ENCODE assay signal across 9 cellular contexts in genomic region chr2:98911376-98912154, GRCh38. TPM values are rescaled to one million over a fixed set of nuclear protein-coding genes. Genes with fewer than 3 reads are reported as not detected.
DNase-seq lines count a peak whose midpoint lies in the region; ATAC-seq, FAIRE-seq and TF ChIP-seq lines count a peak whose summit lies in the region.
"Had no signal": no experiment of that assay in that cellular context is flagged by ENCODE, and none has a peak within 500 bp of the region (broad histone marks: within the 10 kb centered on the region; RNA-seq: fewer than 3 reads in every experiment).

No MANE protein-coding gene starts in this region.

- 0 out of 2 replicates have a peak overlapping the region, but pooled peaks have one; percentile 24 for H2AK5ac ChIP-seq in H1 (ENCODE audit: low read depth, low read length)

- no peak overlapping the region for H4K91ac ChIP-seq in H1 (replicated peaks; ENCODE audit: insufficient read length, low read length)

- H3K14ac ChIP-seq in H1 (ENCODE audit: insufficient read length) = no peak overlapping the region

- peak; percentile 23 for DNase-seq in G401 (ENCODE audit: low spot score)
- no peak for DNase-seq in RWPE2 (ENCODE audit: low spot score)
- peak in 1 of 2 experiments; percentile 33 for DNase-seq in H1 (ENCODE audit: low read depth in 1 of 2, low spot score in 2 of 2)
- peak; percentile 55 for DNase-seq in posterior vena cava (ENCODE audit: low spot score)
- DNase-seq in NCI-H526 treated with DMSO at 0.1 percent for 48 hours (lab: John Stamatoyannopoulos, UW) = no peak
- no peak for DNase-seq in OCI-M1 (lab: John Stamatoyannopoulos, UW)
- no peak for DNase-seq in HFFc6
- DNase-seq: activated T-cell treated with anti-CD3 and anti-CD28 coated beads, Interleukin-2, amount 50 U/mL, for 4 hours had no signal

- no peak overlapping the region for H4K5ac ChIP-seq in H1 (ENCODE audit: insufficient read length, low read depth, low read length)

- no peaks in the 10 kb centered on the region for H3K27me3 ChIP-seq in RWPE2 (ENCODE audit: insufficient read depth, poor library complexity, severe bottlenecking)
- no peaks in the 10 kb centered on the region; a peak in 1 of 7 replicates for H3K27me3 ChIP-seq in H1 (replicated peaks in 1 of 4; ENCODE audit: control insufficient read depth in 3 of 4, extremely low read depth in 1 of 4, insufficient read depth in 3 of 4, low read length in 3 of 4)

- no peak overlapping the region for H3K9ac ChIP-seq in H1 (replicated peaks in 1 of 4; ENCODE audit: extremely low read depth in 1 of 4, low read depth in 3 of 4, low read length in 3 of 4)

- H3K79me2 ChIP-seq in H1 (ENCODE audit: control insufficient read depth in 1 of 2, insufficient read depth in 2 of 2, low read length in 2 of 2) = no peaks in the 10 kb centered on the region

- in situ Hi-C loops in G401 (cut with HindIII; ENCODE audit: low sequenced_read_pairs) = no loop called here

- POLR2A ChIA-PET in H1 (lab: Charles Lee; ENCODE audit: partially characterized antibody) = no interaction called here

- H3K23ac ChIP-seq in H1 (ENCODE audit: insufficient read length) = no peak overlapping the region

- H3K4me1 Mint-ChIP-seq in HFFc6 (ENCODE audit: low read depth) = peaks cover 64% of the 10 kb centered on the region

- peaks cover 3% of the 10 kb centered on the region for H3K27me3 Mint-ChIP-seq in HFFc6 (ENCODE audit: insufficient read depth)

- no peak overlapping the region; the same call in 1 of the 2 replicates for H4K8ac ChIP-seq in H1 (ENCODE audit: extremely low read depth, insufficient read depth, low read length)

- no peak overlapping the region; the same call in 1 of the 2 replicates for H3K27ac Mint-ChIP-seq in HFFc6

- no peak for TF ChIP-seq RAD21 in H1 (IDR thresholded peaks at IDR 0.05 in 1 of 2, conservative IDR thresholded peaks at IDR 0.05 in 1 of 2; ENCODE audit: low read depth in 2 of 2, low read length in 2 of 2)

- H3K56ac ChIP-seq in H1 (replicated peaks; ENCODE audit: insufficient read length, low read depth, low read length) = no peak overlapping the region

- no peaks in the 10 kb centered on the region for H3K36me3 Mint-ChIP-seq in HFFc6 (ENCODE audit: low read depth)

- no peak overlapping the region for H3K4ac ChIP-seq in H1 (replicated peaks; ENCODE audit: insufficient read length, low read depth, low read length)

- intact Hi-C loops in posterior vena cava (cut with DNase I) = no loop called here

- H2BK5ac ChIP-seq in H1 (ENCODE audit: low read depth, low read length) = no peak overlapping the region

- H3K9me3 ChIP-seq in RWPE2 (ENCODE audit: severe bottlenecking) (no peaks in the 10 kb centered on the region), H1 (ENCODE audit: insufficient read depth in 2 of 2, low read depth in 1 of 2, low read length in 1 of 2) (no peaks in the 10 kb centered on the region)

- no peak overlapping the region for H3K4me3 Mint-ChIP-seq in HFFc6
- H3K4me3 Mint-ChIP-seq: activated T-cell treated with anti-CD3 and anti-CD28 coated beads, Interleukin-2, amount 50 U/mL, for 4 hours had no signal

- no peak overlapping the region for H2BK15ac ChIP-seq in H1 (ENCODE audit: low read length)

- H4K20me1 ChIP-seq in H1 (replicated peaks in 1 of 2; ENCODE audit: control insufficient read depth in 1 of 2, insufficient read depth in 2 of 2, low read length in 2 of 2) = no peaks in the 10 kb centered on the region

- H2AFZ ChIP-seq in H1 (ENCODE audit: low read length) = peak overlapping the region; percentile 23

- no peak overlapping the region for H2BK12ac ChIP-seq in H1 (ENCODE audit: low read depth, low read length)

- H3K4me1 ChIP-seq in RWPE2 (ENCODE audit: insufficient read depth, poor library complexity, severe bottlenecking) = peaks cover 79% of the 10 kb centered on the region
- peaks cover 0 to 22% (median 7%) of the 10 kb centered on the region in 4 experiments for H3K4me1 ChIP-seq in H1 (replicated peaks in 1 of 4; ENCODE audit: control insufficient read depth in 3 of 4, insufficient read depth in 4 of 4, low read length in 3 of 4)

- no peak overlapping the region for H3K4me2 ChIP-seq in H1 (ENCODE audit: insufficient read depth in 1 of 2, low read depth in 2 of 2, low read length in 2 of 2)

- WGBS in H1 (ENCODE audit: extremely low coverage in 1 of 2, insufficient coverage in 1 of 2, insufficient read length in 1 of 2, insufficient replicate concordance in 2 of 2, low coverage in 1 of 2, low lambda C conversion rate in 2 of 2, missing lambda C conversion rate in 1 of 2), 2 experiments = 90% methylated on average over 17 of the region's 17 CpGs; no CpG with 5 or more reads in 1 of the 2 experiments

- no peak overlapping the region for H2BK120ac ChIP-seq in H1 (replicated peaks; ENCODE audit: low read depth, low read length)

- CTCF ChIA-PET in H1 (lab: Charles Lee; ENCODE audit: partially characterized antibody) = interaction anchor here (1.4 to 2.4 kb wide), 2 partner anchors 8 to 11 kb away, joined by 3 to 8 read pairs; no protein-coding TSS in a partner anchor

- no peaks in the 10 kb centered on the region for H3K79me1 ChIP-seq in H1 (ENCODE audit: low read depth, low read length)

- H3K27ac ChIP-seq in RWPE2 (ENCODE audit: poor library complexity, severe bottlenecking) (peak overlapping the region; percentile 98), H1 (ENCODE audit: low read depth, low read length) (no peak overlapping the region; the same call in 1 of the 2 replicates)

- no peak for TF ChIP-seq EP300 in H1 (IDR thresholded peaks at IDR 0.05; ENCODE audit: borderline replicate concordance in 1 of 2, low read depth in 2 of 2, low read length in 2 of 2)

- no peaks in the 10 kb centered on the region for H3K9me3 Mint-ChIP-seq in HFFc6
- H3K9me3 Mint-ChIP-seq: activated T-cell treated with anti-CD3 and anti-CD28 coated beads, Interleukin-2, amount 50 U/mL, for 4 hours had no signal

- FAIRE-seq in H1 (lab: Jason Lieb, UNC) = no peak

- H3K36me3 ChIP-seq in RWPE2 (ENCODE audit: low read depth) (no peaks in the 10 kb centered on the region), H1 (ENCODE audit: control insufficient read depth in 2 of 4, insufficient read depth in 4 of 4, low read length in 3 of 4) (no peaks in the 10 kb centered on the region)

- no peak overlapping the region for H3K18ac ChIP-seq in H1 (ENCODE audit: extremely low read depth, low read length)

- no peak for TF ChIP-seq POLR2A in H1 (IDR thresholded peaks at IDR 0.05; ENCODE audit: control extremely low read depth in 1 of 2, low read depth in 2 of 2, low read length in 2 of 2)

- TF ChIP-seq CTCF in RWPE2 (IDR thresholded peaks at IDR 0.05; ENCODE audit: poor library complexity, severe bottlenecking) (no peak), H1 (IDR thresholded peaks at IDR 0.05; ENCODE audit: control extremely low read depth in 1 of 3, insufficient read depth in 1 of 3, low read depth in 1 of 3, low read length in 3 of 3) (no peak), HFFc6 (IDR thresholded peaks at IDR 0.05) (no peak)

- H2BK20ac ChIP-seq in H1 (ENCODE audit: low read length) = no peak overlapping the region

- H3K4me3 ChIP-seq in RWPE2 (ENCODE audit: severe bottlenecking) (no peak overlapping the region), H1 (ENCODE audit: extremely low read depth in 1 of 4, insufficient read depth in 2 of 4, low read depth in 3 of 4, low read length in 4 of 4) (no peak overlapping the region)

- H3K23me2 ChIP-seq in H1 (ENCODE audit: low read depth, low read length) = no peaks in the 10 kb centered on the region

- ATAC-seq in RWPE2 (ENCODE audit: low read depth) = no peak
- ATAC-seq in GM21529 (IDR thresholded peaks at IDR 0.05; ENCODE audit: unreplicated experiment) = no peak

TF ChIP-seq in H1, 55 proteins besides CTCF, POLR2A, EP300 and RAD21:
- TF ChIP-seq POU5F1 (IDR thresholded peaks at IDR 0.05; ENCODE audit: low read depth, low read length) (no peak), EZH2 (IDR thresholded peaks at IDR 0.05; ENCODE audit: low read depth, low read length, severe bottlenecking) (no peak), BRCA1 (IDR thresholded peaks at IDR 0.05; ENCODE audit: low read depth, low read length) (no peak), MAFK (IDR thresholded peaks at IDR 0.05; ENCODE audit: low read depth, low read length) (no peak), BACH1 (IDR thresholded peaks at IDR 0.05; ENCODE audit: low read length) (no peak), RNF2 (IDR thresholded peaks at IDR 0.05; ENCODE audit: borderline replicate concordance, low read depth, low read length, missing control alignments, poor library complexity, severe bottlenecking) (no peak), NANOG (IDR thresholded peaks at IDR 0.05; ENCODE audit: insufficient read depth, low read depth, low read length, poor library complexity, severe bottlenecking) (no peak), JUN (IDR thresholded peaks at IDR 0.05; ENCODE audit: low read depth, low read length) (no peak), TAF7 (optimal IDR thresholded peaks at IDR 0.05; ENCODE audit: borderline replicate concordance, low read depth, low read length) (no peak), SUZ12 (IDR thresholded peaks at IDR 0.05; ENCODE audit: low read length) (no peak), TEAD4 (IDR thresholded peaks at IDR 0.05; ENCODE audit: low read depth, low read length) (no peak), SIN3A (conservative IDR thresholded peaks at IDR 0.05 in 1 of 2, IDR thresholded peaks at IDR 0.05 in 1 of 2; ENCODE audit: low read depth in 1 of 2, low read length in 2 of 2) (no peak), TCF12 (IDR thresholded peaks at IDR 0.05; ENCODE audit: low read depth, low read length) (no peak), ZNF274 (IDR thresholded peaks at IDR 0.05; ENCODE audit: borderline replicate concordance, extremely low read depth, low read length) (no peak), NRF1 (IDR thresholded peaks at IDR 0.05; ENCODE audit: low read depth, low read length) (no peak), SRF (IDR thresholded peaks at IDR 0.05; ENCODE audit: low read depth, low read length) (no peak)

RNA-seq across cellular contexts. Expression of gene CRACDL, which starts 24.5 kb away (rescaled TPM):
- 0.43 and 2.9 TPM in 2 replicates for total RNA-seq in G401 (2014; rRNA removed; shearing (Covaris generic))
- 0.07 and 0.50 TPM in 2 replicates for total RNA-seq in H1 (2021; fragmentation: NEBNext Ultra II Directional; extraction: Animal tissue kit (Norgen Biotek cat#: 25700))
- 0.25 and 0.38 TPM in 2 replicates for polyA plus RNA-seq in H1 (2011; rRNA removed)
- 0.30 TPM for polyA plus RNA-seq in H1 (2011; cell fraction: cytosol; rRNA removed)
- 0.33 TPM for polyA plus RNA-seq in H1 (2011; cell fraction: nucleus; rRNA removed)
- polyA plus RNA-seq in H1 (2012, experiment 1 of 2) = 0.08 to 0.38 TPM (median 0.21 TPM) in 4 replicates
- 0.07 TPM for polyA plus RNA-seq in H1 (2012, experiment 2 of 2)
- polyA plus RNA-seq in H1 (2013, experiment 1 of 2) = 0.30 TPM
- polyA plus RNA-seq in H1 (2013, experiment 2 of 2) = 0.29 TPM
- 0.07 and 0.28 TPM in 2 replicates for polyA minus RNA-seq in H1 (2011; rRNA and poly(A)+ RNA removed)
- polyA minus RNA-seq in H1 (2011; cell fraction: cytosol; rRNA and poly(A)+ RNA removed) = not detected
- polyA minus RNA-seq in H1 (2011; cell fraction: nucleus; rRNA and poly(A)+ RNA removed) = not detected
- 1 to 10 TPM; 3.5 to 6.8 TPM for total RNA-seq in posterior vena cava
- not detected for total RNA-seq in HFFc6 (2021; fragmentation: NEBNext Ultra II Directional; extraction: Animal tissue kit (Norgen Biotek cat#: 25700))

Comparison
In these comparisons a context has a peak if more than half of its experiments do, and no peak if none do; other contexts are left out.
1. DNase-seq: peak in G401 (single experiment) and posterior vena cava (single experiment); none in RWPE2 (single experiment), NCI-H526 treated with DMSO at 0.1 percent for 48 hours (single experiment), OCI-M1 (single experiment) and HFFc6 (single experiment).